8 cellular contexts compared by ENCODE assay signal in genomic region chr9:10226996-10227395, GRCh38.
"Had no signal": no experiment of that assay in that cellular context is flagged by ENCODE, and none has a peak within 500 bp of the region (broad histone marks: within the 10 kb centered on the region; RNA-seq: fewer than 3 reads in every experiment).

No MANE protein-coding gene starts in this region.

- ATAC-seq: GM12878 had no signal

- DNase-seq: GDM1, GF-D8 had no signal

- FAIRE-seq: G401.6, GM12878, GM12891, GM12892, GM18507, GM19239 had no signal

- H3K4me3 ChIP-seq: GM12878 had no signal
